In the genomic region with DNA sequence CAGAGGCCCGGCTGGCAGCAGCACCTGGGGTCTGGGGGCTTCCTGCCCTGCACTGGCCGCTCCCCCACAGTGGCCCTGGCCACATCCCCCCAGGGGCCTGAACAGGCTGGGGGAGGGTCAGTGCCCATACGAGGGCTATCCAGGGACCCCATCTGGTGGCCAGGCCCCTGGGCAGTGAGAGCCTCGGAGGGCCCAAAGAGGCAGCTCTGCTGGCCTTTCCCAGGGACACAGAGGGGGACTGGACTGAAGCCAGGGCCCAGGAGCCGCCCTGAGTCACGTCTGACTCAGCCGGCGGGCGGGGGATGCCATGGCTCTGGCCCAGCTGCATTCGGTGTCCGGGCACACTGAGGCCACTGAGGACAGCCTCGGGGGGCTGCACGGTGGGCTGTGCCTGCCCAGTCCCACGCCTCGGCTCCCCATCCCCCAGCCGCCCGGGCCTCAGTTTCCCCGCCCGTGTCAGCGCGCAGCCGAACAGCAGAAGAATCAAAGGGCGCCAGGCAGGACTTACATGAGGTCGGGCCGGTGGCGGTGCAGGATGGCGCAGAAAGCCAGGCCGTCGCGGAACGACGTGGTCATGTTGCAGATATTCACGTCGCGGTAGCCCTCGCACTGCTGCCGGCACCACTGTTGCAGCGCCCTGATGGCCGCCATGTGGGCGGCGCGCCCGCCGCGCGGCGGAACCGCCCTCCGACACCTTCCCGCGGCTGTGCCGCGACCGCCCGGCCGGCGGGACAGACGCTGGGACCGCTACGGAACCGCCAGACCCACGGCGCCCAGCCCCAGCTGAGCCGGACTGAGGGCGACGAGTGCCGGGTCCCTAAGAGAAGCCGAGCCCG, we compare ENCODE assay signal across 8 cellular contexts. TPM values are rescaled to one million over a fixed set of nuclear protein-coding genes. Genes with fewer than 3 reads are reported as not detected.
DNase-seq lines count a peak whose midpoint lies in the region; ATAC-seq and TF ChIP-seq lines count a peak whose summit lies in the region.

TSS of gene MICALL2 (minus strand) at position 795 of the 836 bp plus-strand sequence. CDS start at position 651, 144 bp downstream.

- H3K27ac ChIP-seq in HL-60 (replicated peaks) (peak within 1 kb of the TSS; percentile 90), VCaP (peak within 1 kb of the TSS; percentile 65), substantia nigra (ENCODE audit: low read depth, low read length, poor library complexity, severe bottlenecking) (peak within 1 kb of the TSS; percentile 72)

- TF ChIP-seq CTCF in HL-60 (IDR thresholded peaks at IDR 0.05; ENCODE audit: insufficient read depth, low read length) (no peak), VCaP (conservative IDR thresholded peaks at IDR 0.05) (no peak)

- H3K4me3 Mint-ChIP-seq in effector memory CD8-positive, alpha-beta T cell = peak within 1 kb of the TSS; percentile 70 to 71

- no peaks in the 10 kb centered on the region for H3K27me3 Mint-ChIP-seq in effector memory CD8-positive, alpha-beta T cell

- peak within 1 kb of the TSS; percentile 90 for H3K4me3 ChIP-seq in HL-60 (replicated peaks; ENCODE audit: insufficient read depth, low read length)

- DNase-seq in DMS114 treated with DMSO at 0.1 percent for 48 hours (lab: John Stamatoyannopoulos, UW; ENCODE audit: unreplicated experiment) = peak; percentile 40
- peak in 1 of 2 experiments; percentile 22 for DNase-seq in HL-60 (ENCODE audit: low read depth in 1 of 2, low spot score in 1 of 2)
- peak in 1 of 3 experiments; percentile 24 for DNase-seq in effector memory CD8-positive, alpha-beta T cell
- peak; percentile 88 to 90 for DNase-seq in lung microvascular endothelial cell (ENCODE audit: low read depth in 2 of 2)
- peak in 24 of 49 donors; percentile 16 to 88 (median 50) for DNase-seq in substantia nigra (lab: John Stamatoyannopoulos, UW)
- no peak for DNase-seq in germinal center (ENCODE audit: low spot score)

- H3K27me3 ChIP-seq in HL-60 (ENCODE audit: insufficient read depth, poor library complexity, severe bottlenecking) = no peaks in the 10 kb centered on the region

- no peaks in the 10 kb centered on the region for H3K9me3 Mint-ChIP-seq in effector memory CD8-positive, alpha-beta T cell

- peak; percentile 21 for ATAC-seq in GM19397 (IDR thresholded peaks at IDR 0.05; ENCODE audit: unreplicated experiment)
- peak; percentile 39 for ATAC-seq in effector memory CD8-positive, alpha-beta T cell (replicated peaks)

- H3K4me1 Mint-ChIP-seq in effector memory CD8-positive, alpha-beta T cell (ENCODE audit: low read depth in 2 of 2) = peaks cover 15 to 17% of the 10 kb centered on the region in 2 donors

- H3K36me3 Mint-ChIP-seq in effector memory CD8-positive, alpha-beta T cell (ENCODE audit: insufficient read depth) = no peaks in the 10 kb centered on the region

- peak within 1 kb of the TSS; percentile 8 to 49 for H3K27ac Mint-ChIP-seq in effector memory CD8-positive, alpha-beta T cell

RNA-seq across cellular contexts. Expression of gene MICALL2, which starts in this region (rescaled TPM):
- total RNA-seq in lung microvascular endothelial cell = 7.4 and 8.9 TPM in 2 replicates
